In genomic region chr2:216030210-216030609, GRCh38 we compare ENCODE assay signal across 24 cellular contexts. TPM values are rescaled to one million over a fixed set of nuclear protein-coding genes. Genes with fewer than 3 reads are reported as not detected.
DNase-seq lines count a peak whose midpoint lies in the region; ATAC-seq lines count a peak whose summit lies in the region.
"Had no signal": no experiment of that assay in that cellular context is flagged by ENCODE, and none has a peak within 500 bp of the region (broad histone marks: within the 10 kb centered on the region; RNA-seq: fewer than 3 reads in every experiment).

No MANE protein-coding gene starts in this region.

- H3K27me3 ChIP-seq in effector memory CD4-positive, alpha-beta T cell (replicated peaks; ENCODE audit: control insufficient read depth, insufficient read depth, low read length, poor library complexity, severe bottlenecking), result no peaks in the 10 kb centered on the region
- H3K27me3 ChIP-seq: BLaER1 treated with 17β-estradiol and CSF1 and Interleukin-3, amounts not matched to agents 10 nM and 100 nM; SJCRH30 had no signal

- H3K9me3 Mint-ChIP-seq in activated CD8-positive, alpha-beta memory T cell treated with anti-CD3 and anti-CD28 coated beads, Interleukin-2, amount 10 ng/mL, durations not matched to agents 7 days and 5 days (ENCODE audit: low read depth), result no peaks in the 10 kb centered on the region
- H3K9me3 Mint-ChIP-seq in T-helper 1 cell treated with Interleukin-12 subunit alpha and Interleukin-12 subunit beta and Interleukin-4 antibody, amounts not matched to agents 30 μg/mL and 1 μg/mL, for 36 hours, result no peaks in the 10 kb centered on the region
- H3K9me3 Mint-ChIP-seq: CD4-positive, alpha-beta T cell had no signal

- peaks cover 50% of the 10 kb centered on the region for H3K4me1 Mint-ChIP-seq in activated CD8-positive, alpha-beta memory T cell treated with anti-CD3 and anti-CD28 coated beads, Interleukin-2, amount 10 ng/mL, durations not matched to agents 7 days and 5 days
- H3K4me1 Mint-ChIP-seq in T-helper 1 cell treated with Interleukin-12 subunit alpha and Interleukin-12 subunit beta and Interleukin-4 antibody, amounts not matched to agents 30 μg/mL and 1 μg/mL, for 36 hours (ENCODE audit: low read depth), result peaks cover 31% of the 10 kb centered on the region

- H3K36me3 Mint-ChIP-seq in activated CD8-positive, alpha-beta memory T cell treated with anti-CD3 and anti-CD28 coated beads, Interleukin-2, amount 10 ng/mL, durations not matched to agents 7 days and 5 days, result peaks cover 13% of the 10 kb centered on the region
- H3K36me3 Mint-ChIP-seq in T-helper 1 cell treated with Interleukin-12 subunit alpha and Interleukin-12 subunit beta and Interleukin-4 antibody, amounts not matched to agents 30 μg/mL and 1 μg/mL, for 36 hours (ENCODE audit: low read depth), result peaks cover 16% of the 10 kb centered on the region

- no peak overlapping the region for H3K27ac ChIP-seq in effector memory CD4-positive, alpha-beta T cell (ENCODE audit: insufficient read depth, low read length, poor library complexity, severe bottlenecking)
- H3K27ac ChIP-seq: BLaER1 treated with 17β-estradiol and CSF1 and Interleukin-3, amounts not matched to agents 10 nM and 100 nM; SJCRH30 had no signal

- no peak overlapping the region for H3K4me3 ChIP-seq in effector memory CD4-positive, alpha-beta T cell (ENCODE audit: insufficient read depth, low read depth, low read length, poor library complexity, severe bottlenecking)
- H3K4me3 ChIP-seq: BLaER1 treated with 17β-estradiol and CSF1 and Interleukin-3, amounts not matched to agents 10 nM and 100 nM; K562; SJCRH30 had no signal

- no peaks in the 10 kb centered on the region for H3K4me1 ChIP-seq in effector memory CD4-positive, alpha-beta T cell (ENCODE audit: control insufficient read depth, insufficient read depth, low read length, poor library complexity, severe bottlenecking)
- H3K4me1 ChIP-seq: SJCRH30 had no signal

- no peaks in the 10 kb centered on the region for H3K27me3 Mint-ChIP-seq in activated CD8-positive, alpha-beta memory T cell treated with anti-CD3 and anti-CD28 coated beads, Interleukin-2, amount 10 ng/mL, durations not matched to agents 7 days and 5 days
- H3K27me3 Mint-ChIP-seq in T-helper 1 cell treated with Interleukin-12 subunit alpha and Interleukin-12 subunit beta and Interleukin-4 antibody, amounts not matched to agents 30 μg/mL and 1 μg/mL, for 36 hours (ENCODE audit: low read depth), result no peaks in the 10 kb centered on the region
- H3K27me3 Mint-ChIP-seq: CD4-positive, alpha-beta T cell had no signal

- CTCF ChIA-PET in activated CD8-positive, alpha-beta memory T cell treated with anti-CD3 and anti-CD28 coated beads, Interleukin-2, amount 10 ng/mL, durations not matched to agents 7 days and 5 days (lab: Charles Lee), result interaction anchor here (1.0 to 1.7 kb wide), 5 partner anchors 10 to 80 kb away, joined by 3 to 6 read pairs (median 4); no protein-coding TSS in a partner anchor

- no peaks in the 10 kb centered on the region for H3K9me3 ChIP-seq in effector memory CD4-positive, alpha-beta T cell (ENCODE audit: control insufficient read depth, low read length)
- H3K9me3 ChIP-seq: BLaER1 treated with 17β-estradiol and CSF1 and Interleukin-3, amounts not matched to agents 10 nM and 100 nM; SJCRH30 had no signal

- no peak for DNase-seq in activated CD8-positive, alpha-beta memory T cell treated with anti-CD3 and anti-CD28 coated beads, Interleukin-2, amount 10 ng/mL, durations not matched to agents 7 days and 5 days
- no peak for DNase-seq in activated CD8-positive, alpha-beta memory T cell treated with anti-CD3 and anti-CD28 coated beads, Interleukin-2, amount 50 U/mL, for 48 hours
- no peak for DNase-seq in AG08395 (ENCODE audit: low spot score)
- no peak for DNase-seq in effector memory CD4-positive, alpha-beta T cell
- DNase-seq: AML-193; CD4-positive, alpha-beta T cell; MV-4-11; NCI-H1105; NCI-H1436 treated with DMSO at 0.1 percent for 48 hours; NCI-H187 treated with DMSO at 0.1 percent for 48 hours; NCI-H2107; NCI-H446; NCI-H524 treated with DMSO at 0.1 percent for 48 hours; NCI-H774; SJCRH30 had no signal

- peak overlapping the region; percentile 74 for H3K27ac Mint-ChIP-seq in activated CD8-positive, alpha-beta memory T cell treated with anti-CD3 and anti-CD28 coated beads, Interleukin-2, amount 10 ng/mL, durations not matched to agents 7 days and 5 days
- peak overlapping the region; percentile 72 for H3K27ac Mint-ChIP-seq in T-helper 1 cell treated with Interleukin-12 subunit alpha and Interleukin-12 subunit beta and Interleukin-4 antibody, amounts not matched to agents 30 μg/mL and 1 μg/mL, for 36 hours
- H3K27ac Mint-ChIP-seq: CD4-positive, alpha-beta T cell had no signal

- H3K36me3 ChIP-seq in effector memory CD4-positive, alpha-beta T cell (ENCODE audit: control insufficient read depth, insufficient read depth, low read length), result peaks cover 3% of the 10 kb centered on the region
- H3K36me3 ChIP-seq: BLaER1 treated with 17β-estradiol and CSF1 and Interleukin-3, amounts not matched to agents 10 nM and 100 nM; SJCRH30 had no signal

- ATAC-seq in activated CD8-positive, alpha-beta memory T cell treated with anti-CD3 and anti-CD28 coated beads, Interleukin-2, amount 10 ng/mL, durations not matched to agents 7 days and 5 days, result peak; percentile 22
- peak; percentile 16 for ATAC-seq in GM18868 (IDR thresholded peaks at IDR 0.05; ENCODE audit: unreplicated experiment)
- ATAC-seq in GM19035 (IDR thresholded peaks at IDR 0.05; ENCODE audit: unreplicated experiment), result no peak
- ATAC-seq: HepG2, PC-3, Right ventricle myocardium inferior, SK-N-SH treated with all-trans-retinoic acid at 6 μM for 48 hours had no signal

- H3K4me3 Mint-ChIP-seq in activated CD8-positive, alpha-beta memory T cell treated with anti-CD3 and anti-CD28 coated beads, Interleukin-2, amount 10 ng/mL, durations not matched to agents 7 days and 5 days, result no peak overlapping the region
- H3K4me3 Mint-ChIP-seq in T-helper 1 cell treated with Interleukin-12 subunit alpha and Interleukin-12 subunit beta and Interleukin-4 antibody, amounts not matched to agents 30 μg/mL and 1 μg/mL, for 36 hours, result no peak overlapping the region
- H3K4me3 Mint-ChIP-seq: CD4-positive, alpha-beta T cell had no signal

RNA-seq across cellular contexts. Expression of gene MREG, which starts 16.9 kb away (rescaled TPM):
- total RNA-seq in activated CD8-positive, alpha-beta memory T cell treated with anti-CD3 and anti-CD28 coated beads, Interleukin-2, amount 10 ng/mL, durations not matched to agents 7 days and 5 days, result 10 to 100 TPM; 16.2 to 26.7 TPM

RNA-seq across cellular contexts. Expression of gene PECR, which starts 51.4 kb away (rescaled TPM):
- 10 to 100 TPM; 21.6 to 31.9 TPM for total RNA-seq in activated CD8-positive, alpha-beta memory T cell treated with anti-CD3 and anti-CD28 coated beads, Interleukin-2, amount 10 ng/mL, durations not matched to agents 7 days and 5 days

RNA-seq across cellular contexts. Expression of gene TMEM169, which starts 51.5 kb away (rescaled TPM):
- 1 to 10 TPM in 1 of 2 experiments, under 1 TPM in 1; 0.75 to 1.1 TPM for total RNA-seq in activated CD8-positive, alpha-beta memory T cell treated with anti-CD3 and anti-CD28 coated beads, Interleukin-2, amount 10 ng/mL, durations not matched to agents 7 days and 5 days
- total RNA-seq: PC-3 had no signal
